Comparison of ENCODE assay signal across 15 cellular contexts in genomic region chr19:28393574-28394336, GRCh38.
A peak's percentile ranks its signal among the peaks of the same experiment; 100 is the strongest.
DNase-seq lines count a peak whose midpoint lies in the region; ATAC-seq, FAIRE-seq and TF ChIP-seq lines count a peak whose summit lies in the region.
"Had no signal": no experiment of that assay in that cellular context is flagged by ENCODE, and none has a peak within 500 bp of the region (broad histone marks: within the 10 kb centered on the region; RNA-seq: fewer than 3 reads in every experiment).

No MANE protein-coding gene starts in this region.

- TF ChIP-seq CTCF in fibroblast of mammary gland (conservative IDR thresholded peaks at IDR 0.05; ENCODE audit: control insufficient read depth, insufficient read depth, low read depth, low read length) (no peak), D721Med (IDR thresholded peaks at IDR 0.05; ENCODE audit: insufficient read depth, missing control alignments) (no peak), ascending aorta (IDR thresholded peaks at IDR 0.05) (no peak)

- peaks cover 19% of the 10 kb centered on the region for H3K4me1 Mint-ChIP-seq in activated naive CD4-positive, alpha-beta T cell treated with anti-CD3 and anti-CD28 coated beads, Interleukin-2, amount 50 U/mL, for 24 hours
- H3K4me1 Mint-ChIP-seq: activated naive CD8-positive, alpha-beta T cell treated with anti-CD3 and anti-CD28 coated beads, Interleukin-2, amount 10 ng/mL, durations not matched to agents 7 days and 5 days had no signal

- ATAC-seq in activated naive CD4-positive, alpha-beta T cell treated with anti-CD3 and anti-CD28 coated beads, Interleukin-2, amount 50 U/mL, for 72 hours, result no peak
- ATAC-seq: left ventricle myocardium superior, psoas muscle had no signal

- no peaks in the 10 kb centered on the region for H3K9me3 ChIP-seq in thymus (ENCODE audit: control insufficient read depth)
- H3K9me3 ChIP-seq in ascending aorta, result no peaks in the 10 kb centered on the region
- H3K9me3 ChIP-seq: psoas muscle, suprapubic skin had no signal

- no peaks in the 10 kb centered on the region for H3K36me3 Mint-ChIP-seq in activated naive CD4-positive, alpha-beta T cell treated with anti-CD3 and anti-CD28 coated beads, Interleukin-2, amount 50 U/mL, for 24 hours
- H3K36me3 Mint-ChIP-seq in activated naive CD4-positive, alpha-beta T cell treated with anti-CD3 and anti-CD28 coated beads, Interleukin-2, amount 50 U/mL, for 72 hours, result no peaks in the 10 kb centered on the region
- H3K36me3 Mint-ChIP-seq: activated naive CD8-positive, alpha-beta T cell treated with anti-CD3 and anti-CD28 coated beads, Interleukin-2, amount 10 ng/mL, durations not matched to agents 7 days and 5 days had no signal

- H3K27ac ChIP-seq in thymus (ENCODE audit: low read depth), result peak overlapping the region; percentile 74
- H3K27ac ChIP-seq in ascending aorta, result no peak overlapping the region
- H3K27ac ChIP-seq: psoas muscle, suprapubic skin had no signal

- H3K4me3 ChIP-seq in fibroblast of mammary gland (ENCODE audit: control insufficient read depth, low read depth, low read length) (no peak overlapping the region), thymus (ENCODE audit: low read length) (peak overlapping the region; percentile 37), ascending aorta (no peak overlapping the region)
- H3K4me3 ChIP-seq: psoas muscle, suprapubic skin had no signal

- H3K4me1 ChIP-seq in thymus (ENCODE audit: control insufficient read depth, insufficient read depth, low read length) (peaks cover 42% of the 10 kb centered on the region), ascending aorta (no peaks in the 10 kb centered on the region)
- H3K4me1 ChIP-seq: psoas muscle, suprapubic skin had no signal

- H3K9me3 Mint-ChIP-seq in activated naive CD4-positive, alpha-beta T cell treated with anti-CD3 and anti-CD28 coated beads, Interleukin-2, amount 50 U/mL, for 24 hours, result no peaks in the 10 kb centered on the region
- peaks cover 0 to 12% of the 10 kb centered on the region in 2 donors for H3K9me3 Mint-ChIP-seq in activated naive CD4-positive, alpha-beta T cell treated with anti-CD3 and anti-CD28 coated beads, Interleukin-2, amount 50 U/mL, for 72 hours

- H3K36me3 ChIP-seq in thymus (ENCODE audit: control insufficient read depth, insufficient read depth) (no peaks in the 10 kb centered on the region), ascending aorta (no peaks in the 10 kb centered on the region)
- H3K36me3 ChIP-seq: suprapubic skin had no signal

- FAIRE-seq in D721Med (lab: Jason Lieb, UNC), result no peak

- H3K4me3 Mint-ChIP-seq in activated naive CD4-positive, alpha-beta T cell treated with anti-CD3 and anti-CD28 coated beads, Interleukin-2, amount 50 U/mL, for 24 hours, result peak overlapping the region; percentile 58
- H3K4me3 Mint-ChIP-seq: activated naive CD8-positive, alpha-beta T cell treated with anti-CD3 and anti-CD28 coated beads, Interleukin-2, amount 10 ng/mL, durations not matched to agents 7 days and 5 days had no signal

- 6% methylated on average over 10 of the region's 10 CpGs for WGBS in thymus

- H3K27ac Mint-ChIP-seq in activated naive CD4-positive, alpha-beta T cell treated with anti-CD3 and anti-CD28 coated beads, Interleukin-2, amount 50 U/mL, for 24 hours, result peak overlapping the region; percentile 78
- H3K27ac Mint-ChIP-seq in activated naive CD4-positive, alpha-beta T cell treated with anti-CD3 and anti-CD28 coated beads, Interleukin-2, amount 50 U/mL, for 72 hours, result peak overlapping the region in 1 of 2 donors; percentile 68
- H3K27ac Mint-ChIP-seq: activated naive CD8-positive, alpha-beta T cell treated with anti-CD3 and anti-CD28 coated beads, Interleukin-2, amount 10 ng/mL, durations not matched to agents 7 days and 5 days had no signal

- intact Hi-C loops in ascending aorta (cut with DNase I), result no loop called here

- peaks cover 1% of the 10 kb centered on the region for H3K27me3 Mint-ChIP-seq in activated naive CD4-positive, alpha-beta T cell treated with anti-CD3 and anti-CD28 coated beads, Interleukin-2, amount 50 U/mL, for 24 hours
- H3K27me3 Mint-ChIP-seq: activated naive CD8-positive, alpha-beta T cell treated with anti-CD3 and anti-CD28 coated beads, Interleukin-2, amount 10 ng/mL, durations not matched to agents 7 days and 5 days had no signal

- no peak for DNase-seq in activated naive CD4-positive, alpha-beta T cell treated with anti-CD3 and anti-CD28 coated beads, Interleukin-2, amount 50 U/mL, for 72 hours (ENCODE audit: low spot score in 2 of 2)
- DNase-seq in NCI-H2227 treated with DMSO at 0.1 percent for 48 hours (lab: John Stamatoyannopoulos, UW) (peak; percentile 71), fibroblast of mammary gland (ENCODE audit: low read depth) (peak; percentile 6), NCI-H774 (lab: John Stamatoyannopoulos, UW) (no peak), D721Med (ENCODE audit: insufficient read length, low spot score) (no peak), ascending aorta (ENCODE audit: low spot score in 2 of 2) (no peak)
- DNase-seq: activated naive CD8-positive, alpha-beta T cell treated with anti-CD3 and anti-CD28 coated beads, Interleukin-2, amount 10 ng/mL, durations not matched to agents 7 days and 5 days; dermis blood vessel endothelial cell; GDM1; left ventricle myocardium superior; psoas muscle; SHP77 treated with DMSO at 0.1 percent for 48 hours had no signal

- no peaks in the 10 kb centered on the region for H3K27me3 ChIP-seq in thymus (ENCODE audit: control insufficient read depth, insufficient read depth)
- no peaks in the 10 kb centered on the region for H3K27me3 ChIP-seq in ascending aorta
- H3K27me3 ChIP-seq: suprapubic skin had no signal

Comparison
In these comparisons a context has a peak if more than half of its experiments do, and no peak if none do; other contexts are left out.
1. DNase-seq: peak in NCI-H2227 treated with DMSO at 0.1 percent for 48 hours (single experiment) and fibroblast of mammary gland (single experiment); none in activated naive CD4-positive, alpha-beta T cell treated with anti-CD3 and anti-CD28 coated beads, Interleukin-2, amount 50 U/mL, for 72 hours (0 of 2), NCI-H774 (single experiment), D721Med (single experiment) and ascending aorta (0 of 2).